Comparison of ENCODE assay signal across 21 cellular contexts in genomic region chr10:124014416-124015154, GRCh38.
"Had no signal": no experiment of that assay in that cellular context is flagged by ENCODE, and none has a peak within 500 bp of the region (broad histone marks: within the 10 kb centered on the region; RNA-seq: fewer than 3 reads in every experiment).

No MANE protein-coding gene starts in this region.

- DNase-seq: activated CD4-positive, alpha-beta memory T cell treated with anti-CD3 and anti-CD28 coated beads, Interleukin-2, amount 10 ng/mL, durations not matched to agents 7 days and 5 days; activated CD4-positive, alpha-beta T cell treated with anti-CD3 and anti-CD28 coated beads, Interleukin-2, amount 50 U/mL, for 1 hour; activated CD4-positive, CD25-positive, alpha-beta regulatory T cell; activated gamma-delta T cell; activated naive CD4-positive, alpha-beta T cell treated with anti-CD3 and anti-CD28 coated beads for 36 hours; activated T-cell treated with anti-CD3 and anti-CD28 coated beads for 4 hours; activated T-cell treated with anti-CD3 and anti-CD28 coated beads, Interleukin-2, amount 50 U/mL, for 48 hours; cerebellar nuclear complex; MM.1S; NCI-H1105 treated with DMSO at 0.1 percent for 48 hours; NCI-H1436 treated with DMSO at 0.1 percent for 48 hours; NCI-H187; NCI-H2081; NCI-H510A treated with DMSO at 0.1 percent for 48 hours; NCI-H69; Peyer's patch; SIG-M5; T-helper 17 cell; T-helper 9 cell had no signal

- H3K27me3 ChIP-seq: cardiac muscle cell, Peyer's patch had no signal

- H3K36me3 ChIP-seq: cardiac muscle cell had no signal

- H3K9me3 ChIP-seq: Peyer's patch had no signal

- FAIRE-seq: astrocyte had no signal

- H3K4me1 ChIP-seq: Peyer's patch had no signal

- H3K4me3 ChIP-seq: cardiac muscle cell, Peyer's patch had no signal

- H3K27ac ChIP-seq: cardiac muscle cell, Peyer's patch had no signal
